9 cellular contexts compared by ENCODE assay signal in the genomic region with DNA sequence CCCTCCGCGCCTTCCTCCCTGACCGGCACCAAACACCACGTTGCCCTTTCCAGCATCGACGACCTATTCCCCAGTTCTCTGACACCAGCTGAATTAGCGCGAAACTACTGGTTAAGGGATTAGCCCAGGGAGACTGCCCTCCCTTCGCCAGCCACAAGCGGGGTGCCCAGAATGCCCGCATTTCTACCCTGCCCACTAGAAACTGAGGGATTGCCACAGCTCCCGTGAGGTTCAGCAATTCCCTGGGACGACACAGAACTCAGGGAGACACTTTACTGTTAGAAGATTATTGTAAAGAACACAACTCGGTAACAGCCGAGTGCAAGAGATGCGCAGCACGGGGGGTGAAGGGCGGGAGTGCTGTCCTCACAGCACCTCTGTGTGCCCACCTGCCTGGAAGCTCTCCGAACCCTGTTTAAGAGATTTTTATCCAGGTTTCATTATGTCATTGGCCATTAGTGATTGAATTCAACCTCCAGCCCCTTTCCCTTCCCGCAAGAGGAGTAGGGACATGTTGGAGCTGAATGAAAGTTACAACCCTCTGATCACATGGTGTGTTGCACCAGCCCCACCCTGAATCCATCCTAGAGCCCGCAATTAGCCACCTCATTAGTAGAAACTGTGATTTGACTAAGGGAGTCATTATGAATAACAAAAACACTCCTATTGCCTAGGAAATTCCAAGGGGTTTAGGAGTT. TPM values are rescaled to one million over a fixed set of nuclear protein-coding genes. Genes with fewer than 3 reads are reported as not detected.
DNase-seq lines count a peak whose midpoint lies in the region; ATAC-seq and TF ChIP-seq lines count a peak whose summit lies in the region.
"Had no signal": no experiment of that assay in that cellular context is flagged by ENCODE, and none has a peak within 500 bp of the region (broad histone marks: within the 10 kb centered on the region; RNA-seq: fewer than 3 reads in every experiment).

No MANE protein-coding gene starts in this region.

- H3K9ac ChIP-seq in skeletal muscle satellite cell (ENCODE audit: low read depth, low read length), result peak overlapping the region; percentile 86

- ATAC-seq in T-cell (replicated peaks in 1 of 4) (no peak), GM21367 (IDR thresholded peaks at IDR 0.05; ENCODE audit: unreplicated experiment) (no peak), GM18519 (IDR thresholded peaks at IDR 0.05; ENCODE audit: low FRiP score, unreplicated experiment) (no peak), sciatic nerve (no peak)

- POLR2A ChIA-PET in T-cell (lab: Charles Lee), result interaction anchor here in 1 of 2 donors (0.8 kb wide), 1 partner anchor 11 kb away, joined by 3 read pairs; no protein-coding TSS in a partner anchor

- H3K27me3 ChIP-seq in HAP-1 (ENCODE audit: low read depth), result no peaks in the 10 kb centered on the region
- H3K27me3 ChIP-seq in skeletal muscle satellite cell (ENCODE audit: control insufficient read depth, insufficient read depth, low read length), result no peaks in the 10 kb centered on the region

- in situ Hi-C loops in HAP-1 (cut with MboI; ENCODE audit: low sequenced_read_pairs), result no loop called here

- no peaks in the 10 kb centered on the region for H3K36me3 Mint-ChIP-seq in T-cell

- peak overlapping the region; percentile 85 for H3K4me2 ChIP-seq in skeletal muscle satellite cell (ENCODE audit: low read length)

- TF ChIP-seq CTCF in fibroblast of villous mesenchyme (IDR thresholded peaks at IDR 0.05; ENCODE audit: insufficient read depth, low read depth, low read length), result no peak

- H3K9me3 Mint-ChIP-seq in T-cell, result no peaks in the 10 kb centered on the region

- peaks cover 24 to 33% (median 25%) of the 10 kb centered on the region in 3 donors for H3K4me1 Mint-ChIP-seq in T-cell

- H3K4me3 Mint-ChIP-seq in T-cell, result peak overlapping the region; percentile 75 to 91 (median 88)

- DNase-seq in HAP-1 (ENCODE audit: low spot score in 2 of 2), result no peak
- no peak for DNase-seq in T-cell
- DNase-seq in fibroblast of villous mesenchyme (ENCODE audit: low read depth), result no peak
- DNase-seq in sciatic nerve (ENCODE audit: low spot score), result no peak
- DNase-seq in activated gamma-delta T cell treated with Interleukin-2 at 50 U/mL for 16 hours, result no peak

- H3K4me1 ChIP-seq in HAP-1 (peaks cover 13% of the 10 kb centered on the region), skeletal muscle satellite cell (ENCODE audit: control insufficient read depth, insufficient read depth, low read length) (peaks cover 20% of the 10 kb centered on the region)

- H3K27me3 Mint-ChIP-seq in T-cell, result no peaks in the 10 kb centered on the region

- CTCF ChIA-PET in T-cell (lab: Charles Lee), result interaction anchor here (0.5 to 1.8 kb wide), 6 partner anchors 13 to 24 kb away, joined by 3 to 10 read pairs (median 4); a partner anchor contains a TSS

- no peaks in the 10 kb centered on the region for H3K9me3 ChIP-seq in HAP-1
- no peaks in the 10 kb centered on the region for H3K9me3 ChIP-seq in skeletal muscle satellite cell (replicated peaks; ENCODE audit: low read length)

- peak overlapping the region; percentile 55 for H3K4me3 ChIP-seq in HAP-1
- H3K4me3 ChIP-seq in fibroblast of villous mesenchyme (ENCODE audit: low read depth, low read length), result peak overlapping the region; percentile 49
- peak overlapping the region; percentile 81 for H3K4me3 ChIP-seq in skeletal muscle satellite cell (ENCODE audit: low read length)

- intact Hi-C loops in sciatic nerve (cut with DNase I), result loop anchor here (5.0 kb wide), 1 partner anchor 82 kb away; a partner anchor contains a TSS

- peak overlapping the region; percentile 46 to 85 for H3K27ac Mint-ChIP-seq in T-cell

- no peaks in the 10 kb centered on the region for H3K36me3 ChIP-seq in HAP-1 (replicated peaks)
- no peaks in the 10 kb centered on the region for H3K36me3 ChIP-seq in skeletal muscle satellite cell (ENCODE audit: insufficient read depth, low read length)

RNA-seq across cellular contexts. Expression of a gene that starts 15.8 kb away (rescaled TPM):
- not detected for total RNA-seq in T-cell
- under 0.01 TPM in 1 of 2 replicates, not detected in the other for total RNA-seq in fibroblast of villous mesenchyme
- total RNA-seq in skeletal muscle satellite cell (2012; rRNA removed), result not detected in 2 replicates
- not detected for total RNA-seq in sciatic nerve
- total RNA-seq: LHCN-M2 had no signal

RNA-seq across cellular contexts. Expression of a gene that starts 24.2 kb away (rescaled TPM):
- 10 to 100 TPM; 13.0 to 15.6 (median 13.8) TPM for total RNA-seq in T-cell
- 38.0 and 44.0 TPM in 2 replicates for total RNA-seq in fibroblast of villous mesenchyme
- 23.3 and 27.1 TPM in 2 replicates for total RNA-seq in skeletal muscle satellite cell (2012; rRNA removed)
- 15.0 TPM for total RNA-seq in sciatic nerve
